In the genomic region with DNA sequence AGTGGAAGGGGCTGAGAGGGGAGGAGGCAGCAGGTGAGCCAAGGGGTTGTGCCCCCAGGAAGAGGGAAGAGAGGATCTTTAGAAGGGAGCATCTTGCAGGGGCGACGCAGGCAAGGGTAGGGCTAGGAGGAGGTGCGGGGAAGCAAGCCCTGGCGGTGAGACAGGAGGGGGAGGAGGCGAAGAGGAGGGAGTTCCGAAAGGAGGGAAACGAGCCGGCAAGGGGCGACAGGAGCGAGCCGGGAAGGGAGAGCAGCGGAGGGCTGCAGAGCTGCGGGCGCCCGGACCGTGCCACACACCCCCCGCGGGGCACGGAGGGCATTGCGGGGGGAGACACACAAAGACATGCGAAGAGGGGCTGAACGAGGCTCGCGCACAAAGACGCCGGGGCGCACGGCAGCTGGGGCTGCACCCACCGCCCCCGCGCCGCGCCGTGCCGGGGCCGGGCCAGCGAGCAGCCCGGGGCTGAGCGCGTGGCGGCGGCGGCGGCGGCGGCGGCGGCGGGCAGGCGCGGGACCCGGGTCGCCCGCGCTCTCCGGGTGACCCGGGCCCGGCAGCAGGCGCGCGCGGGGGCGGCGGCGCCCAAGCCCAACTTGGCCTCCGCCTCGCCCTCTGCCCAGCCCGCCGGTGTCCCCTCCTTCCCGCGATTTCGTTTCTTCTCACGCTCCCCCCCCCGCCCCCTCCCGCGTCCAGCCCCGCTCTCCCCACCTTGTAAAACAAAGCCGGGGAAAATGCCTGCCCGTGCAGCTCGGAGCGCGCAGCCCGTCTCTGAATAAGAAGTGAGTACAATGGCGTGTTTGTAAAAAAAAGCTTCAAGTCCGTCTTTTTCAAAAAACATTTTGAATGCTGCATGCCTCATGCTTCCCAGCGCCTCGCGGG, we compare ENCODE assay signal across 9 cellular contexts. TPM values are rescaled to one million over a fixed set of nuclear protein-coding genes. Genes with fewer than 3 reads are reported as not detected.
A peak's percentile ranks its signal among the peaks of the same experiment; 100 is the strongest.
DNase-seq lines count a peak whose midpoint lies in the region; ATAC-seq and TF ChIP-seq lines count a peak whose summit lies in the region.
"Had no signal": no experiment of that assay in that cellular context is flagged by ENCODE, and none has a peak within 500 bp of the region (broad histone marks: within the 10 kb centered on the region; RNA-seq: fewer than 3 reads in every experiment).

Gene KCNK2, plus strand, starts transcription at position 206 of the 876 bp plus-strand sequence. Its CDS starts 649 bp downstream, at position 855.

- POLR2A ChIA-PET in activated CD8-positive, alpha-beta T cell treated with anti-CD3 and anti-CD28 coated beads for 36 hours (lab: Charles Lee): no interaction called here
- POLR2A ChIA-PET in activated CD8-positive, alpha-beta T cell treated with anti-CD3 and anti-CD28 coated beads, Interleukin-2, amount 10 ng/mL, durations not matched to agents 7 days and 5 days (lab: Charles Lee): no interaction called here
- POLR2A ChIA-PET in WTC11 (lab: Charles Lee): interaction anchor here (0.6 kb wide), 1 partner anchor 259 kb away, joined by 3 read pairs; no protein-coding TSS in a partner anchor

- WGBS in stomach, 5 donors: 1 to 3% (median 1%) methylated on average over 33 to 87 of the region's 88 CpGs

- H3K4me1 Mint-ChIP-seq in activated CD8-positive, alpha-beta T cell treated with anti-CD3 and anti-CD28 coated beads for 36 hours (ENCODE audit: low read depth): peaks cover 7% of the 10 kb centered on the region
- no peaks in the 10 kb centered on the region for H3K4me1 Mint-ChIP-seq in activated CD8-positive, alpha-beta T cell treated with anti-CD3 and anti-CD28 coated beads, Interleukin-2, amount 10 ng/mL, durations not matched to agents 7 days and 5 days (ENCODE audit: low read depth)
- H3K4me1 Mint-ChIP-seq in WTC11: peaks cover 17% of the 10 kb centered on the region

- intact Hi-C loops in activated CD8-positive, alpha-beta T cell treated with anti-CD3 and anti-CD28 coated beads for 36 hours (cut with micrococcal nuclease): no loop called here
- intact Hi-C loops in stomach (cut with DNase I; ENCODE audit: low total_unique reads): no loop called here

- TF ChIP-seq POLR2A in stomach (IDR thresholded peaks at IDR 0.05): no peak

- TF ChIP-seq EP300 in stomach (IDR thresholded peaks at IDR 0.05): no peak

- H3K27ac Mint-ChIP-seq in activated CD8-positive, alpha-beta T cell treated with anti-CD3 and anti-CD28 coated beads for 36 hours: no peak within 1 kb of the TSS
- H3K27ac Mint-ChIP-seq in activated CD8-positive, alpha-beta T cell treated with anti-CD3 and anti-CD28 coated beads, Interleukin-2, amount 10 ng/mL, durations not matched to agents 7 days and 5 days: no peak within 1 kb of the TSS
- no peak within 1 kb of the TSS for H3K27ac Mint-ChIP-seq in WTC11

- peaks cover 0 to 44% (median 23%) of the 10 kb centered on the region in 3 donors for H3K27me3 ChIP-seq in stomach

- no peaks in the 10 kb centered on the region for H3K9me3 ChIP-seq in stomach

- H3K27ac ChIP-seq in stomach: peak within 1 kb of the TSS in 2 of 5 donors; percentile 25 to 27
- H3K27ac ChIP-seq: VCaP had no signal

- H3K9me3 Mint-ChIP-seq in activated CD8-positive, alpha-beta T cell treated with anti-CD3 and anti-CD28 coated beads for 36 hours: no peaks in the 10 kb centered on the region
- H3K9me3 Mint-ChIP-seq in activated CD8-positive, alpha-beta T cell treated with anti-CD3 and anti-CD28 coated beads, Interleukin-2, amount 10 ng/mL, durations not matched to agents 7 days and 5 days (ENCODE audit: insufficient read depth): no peaks in the 10 kb centered on the region
- H3K9me3 Mint-ChIP-seq in WTC11: no peaks in the 10 kb centered on the region

- H3K36me3 Mint-ChIP-seq in activated CD8-positive, alpha-beta T cell treated with anti-CD3 and anti-CD28 coated beads for 36 hours (ENCODE audit: low read depth): no peaks in the 10 kb centered on the region
- no peaks in the 10 kb centered on the region for H3K36me3 Mint-ChIP-seq in activated CD8-positive, alpha-beta T cell treated with anti-CD3 and anti-CD28 coated beads, Interleukin-2, amount 10 ng/mL, durations not matched to agents 7 days and 5 days (ENCODE audit: low read depth)
- no peaks in the 10 kb centered on the region for H3K36me3 Mint-ChIP-seq in WTC11

- CTCF ChIA-PET in activated CD8-positive, alpha-beta T cell treated with anti-CD3 and anti-CD28 coated beads for 36 hours (lab: Charles Lee): no interaction called here
- CTCF ChIA-PET in activated CD8-positive, alpha-beta T cell treated with anti-CD3 and anti-CD28 coated beads, Interleukin-2, amount 10 ng/mL, durations not matched to agents 7 days and 5 days (lab: Charles Lee): no interaction called here
- CTCF ChIA-PET in WTC11 (lab: Charles Lee): no interaction called here

- peaks cover 44% of the 10 kb centered on the region for H3K27me3 Mint-ChIP-seq in activated CD8-positive, alpha-beta T cell treated with anti-CD3 and anti-CD28 coated beads for 36 hours
- H3K27me3 Mint-ChIP-seq in activated CD8-positive, alpha-beta T cell treated with anti-CD3 and anti-CD28 coated beads, Interleukin-2, amount 10 ng/mL, durations not matched to agents 7 days and 5 days (ENCODE audit: low read depth): peaks cover 50% of the 10 kb centered on the region
- H3K27me3 Mint-ChIP-seq in WTC11 (ENCODE audit: low read depth): peaks cover 96% of the 10 kb centered on the region

- DNase-seq in activated CD8-positive, alpha-beta T cell treated with anti-CD3 and anti-CD28 coated beads for 36 hours: no peak
- DNase-seq in activated CD8-positive, alpha-beta T cell treated with anti-CD3 and anti-CD28 coated beads, Interleukin-2, amount 10 ng/mL, durations not matched to agents 7 days and 5 days: no peak
- DNase-seq in WTC11 (ENCODE audit: low spot score): peak; percentile 67
- no peak for DNase-seq in stomach
- DNase-seq in GM19238 (ENCODE audit: insufficient read length, low spot score): no peak

- H3K4me3 Mint-ChIP-seq in activated CD8-positive, alpha-beta T cell treated with anti-CD3 and anti-CD28 coated beads for 36 hours: peak within 1 kb of the TSS; percentile 10
- no peak within 1 kb of the TSS for H3K4me3 Mint-ChIP-seq in activated CD8-positive, alpha-beta T cell treated with anti-CD3 and anti-CD28 coated beads, Interleukin-2, amount 10 ng/mL, durations not matched to agents 7 days and 5 days
- peak within 1 kb of the TSS; percentile 82 for H3K4me3 Mint-ChIP-seq in WTC11

- H3K4me1 ChIP-seq in stomach: peaks cover 0 to 23% (median 20%) of the 10 kb centered on the region in 4 donors

- H3K36me3 ChIP-seq in stomach: no peaks in the 10 kb centered on the region

- H3K4me3 ChIP-seq in iPS-11a (ENCODE audit: low read depth, low read length) (peak within 1 kb of the TSS; percentile 53), stomach (peak within 1 kb of the TSS; percentile 45 to 58 (median 54))

- TF ChIP-seq CTCF in activated CD8-positive, alpha-beta T cell treated with anti-CD3 and anti-CD28 coated beads for 36 hours (IDR thresholded peaks at IDR 0.05): no peak
- TF ChIP-seq CTCF in WTC11 (IDR thresholded peaks at IDR 0.05) (no peak), stomach (IDR thresholded peaks at IDR 0.05) (no peak)

- peak; percentile 62 for ATAC-seq in activated CD8-positive, alpha-beta T cell treated with anti-CD3 and anti-CD28 coated beads for 36 hours
- ATAC-seq in activated CD8-positive, alpha-beta T cell treated with anti-CD3 and anti-CD28 coated beads, Interleukin-2, amount 10 ng/mL, durations not matched to agents 7 days and 5 days: no peak
- peak; percentile 88 for ATAC-seq in WTC11
- ATAC-seq in HG03139 (IDR thresholded peaks at IDR 0.05; ENCODE audit: unreplicated experiment): no peak
- ATAC-seq in GM18858 (IDR thresholded peaks at IDR 0.05; ENCODE audit: unreplicated experiment): no peak

TF ChIP-seq in WTC11, 78 proteins besides CTCF, POLR2A, EP300 and RAD21 (continues in another document):
- 0 out of 2 replicates have a peak, but pooled peaks have one; percentile 35 for TF ChIP-seq ZNF281 (CRISPR knock-in tag; IDR thresholded peaks at IDR 0.05)
- peak; percentile 28; the same call in 1 of the 2 replicates for TF ChIP-seq FOXP4 (CRISPR knock-in tag; IDR thresholded peaks at IDR 0.05)

RNA-seq across cellular contexts. Expression of gene KCNK2, which starts in this region (rescaled TPM):
- not detected for total RNA-seq in activated CD8-positive, alpha-beta T cell treated with anti-CD3 and anti-CD28 coated beads for 36 hours
- total RNA-seq in activated CD8-positive, alpha-beta T cell treated with anti-CD3 and anti-CD28 coated beads, Interleukin-2, amount 10 ng/mL, durations not matched to agents 7 days and 5 days: not detected
- total RNA-seq in WTC11 (2021) (0.15 to 0.46 TPM (median 0.34 TPM) in 3 replicates), stomach (10 to 100 TPM in 1 of 5 donors, 1 to 10 TPM in 2, not detected in 2; 2.8 to 48.7 (median 4.1) TPM)
- polyA plus RNA-seq in stomach: 1 to 10 TPM in 2 of 3 donors, under 1 TPM in 1; 0.40 to 5.7 (median 3.2) TPM

Comparison
In these comparisons a context has a peak if more than half of its experiments do, and no peak if none do; other contexts are left out.
1. Peak in ATAC-seq in activated CD8-positive, alpha-beta T cell treated with anti-CD3 and anti-CD28 coated beads for 36 hours; RNA of the gene not detected or under 1 TPM.
2. Peak in DNase-seq and ATAC-seq in WTC11; RNA of the gene not detected or under 1 TPM.